Comparison of ENCODE assay signal across 25 cellular contexts in genomic region chr12:105198961-105199360, GRCh38. TPM values are rescaled to one million over a fixed set of nuclear protein-coding genes. Genes with fewer than 3 reads are reported as not detected.
A peak's percentile ranks its signal among the peaks of the same experiment; 100 is the strongest.
DNase-seq lines count a peak whose midpoint lies in the region; ATAC-seq and TF ChIP-seq lines count a peak whose summit lies in the region.
"Had no signal": no experiment of that assay in that cellular context is flagged by ENCODE, and none has a peak within 500 bp of the region (broad histone marks: within the 10 kb centered on the region; RNA-seq: fewer than 3 reads in every experiment).

No MANE protein-coding gene starts in this region.

- no peak overlapping the region for H3K4me3 Mint-ChIP-seq in activated CD4-positive, alpha-beta T cell treated with anti-CD3 and anti-CD28 coated beads, Interleukin-2, amount 10 ng/mL, durations not matched to agents 24 days and 14 days
- H3K4me3 Mint-ChIP-seq in glutamatergic neuron (ENCODE audit: unreplicated experiment) (no peak overlapping the region), endothelial cell (ENCODE audit: unreplicated experiment) (no peak overlapping the region)
- H3K4me3 Mint-ChIP-seq: activated naive CD8-positive, alpha-beta T cell treated with anti-CD3 and anti-CD28 coated beads, Interleukin-2, amount 10 ng/mL, durations not matched to agents 7 days and 5 days; CD8-positive, alpha-beta memory T cell; nephron progenitor cell; stimulated activated naive CD8-positive, alpha-beta T cell treated with anti-CD3 and anti-CD28 coated beads, Interleukin-15, amount 100 ng/mL, for 72 hours; T-helper 2 cell treated with Interferon-gamma antibody and Interleukin-4, amounts not matched to agents 5 μg/mL and 100 μg/mL, for 36 hours had no signal

- no peak overlapping the region for H3K14ac ChIP-seq in neuronal stem cell (ENCODE audit: low read length)

- no peak overlapping the region for H2BK120ac ChIP-seq in neuronal stem cell (ENCODE audit: low read depth, low read length)

- no peak overlapping the region for H3K18ac ChIP-seq in neuronal stem cell (ENCODE audit: low read length)

- peak overlapping the region; percentile 6 for H3K27ac Mint-ChIP-seq in activated CD4-positive, alpha-beta T cell treated with anti-CD3 and anti-CD28 coated beads, Interleukin-2, amount 10 ng/mL, durations not matched to agents 24 days and 14 days
- H3K27ac Mint-ChIP-seq in glutamatergic neuron (ENCODE audit: unreplicated experiment) (peak overlapping the region; percentile 28), endothelial cell (ENCODE audit: unreplicated experiment) (no peak overlapping the region)
- H3K27ac Mint-ChIP-seq: activated naive CD8-positive, alpha-beta T cell treated with anti-CD3 and anti-CD28 coated beads, Interleukin-2, amount 10 ng/mL, durations not matched to agents 7 days and 5 days; nephron progenitor cell; T-helper 2 cell treated with Interferon-gamma antibody and Interleukin-4, amounts not matched to agents 5 μg/mL and 100 μg/mL, for 36 hours had no signal

- H3K4me3 ChIP-seq in smooth muscle cell: no peak overlapping the region
- H3K4me3 ChIP-seq in neuronal stem cell (ENCODE audit: low read length in 2 of 2): no peak overlapping the region
- H3K4me3 ChIP-seq: hepatocyte, tibial artery had no signal

- H2AFZ ChIP-seq in smooth muscle cell (ENCODE audit: low read depth) (no peak overlapping the region), neuronal stem cell (ENCODE audit: low read length) (no peak overlapping the region)
- H2AFZ ChIP-seq: hepatocyte had no signal

- DNase-seq in activated CD4-positive, alpha-beta T cell treated with anti-CD3 and anti-CD28 coated beads, Interleukin-2, amount 10 ng/mL, durations not matched to agents 24 days and 14 days: no peak
- DNase-seq in activated CD4-positive, alpha-beta T cell treated with anti-CD3 and anti-CD28 coated beads, Interleukin-2, amount 50 U/mL, for 4 hours: no peak
- DNase-seq in NCI-H524 (lab: John Stamatoyannopoulos, UW) (peak; percentile 49 to 77), glutamatergic neuron (no peak), smooth muscle cell (lab: John Stamatoyannopoulos, UW; ENCODE audit: unreplicated experiment) (no peak), endothelial cell (ENCODE audit: low spot score) (no peak), neuronal stem cell (ENCODE audit: low spot score) (no peak)
- DNase-seq: activated CD8-positive, alpha-beta memory T cell treated with anti-CD3 and anti-CD28 coated beads, Interleukin-2, amount 50 U/mL, for 48 hours; activated effector memory CD4-positive, alpha-beta T cell treated with Interleukin-2 at 50 U/mL for 16 hours; activated naive CD8-positive, alpha-beta T cell treated with anti-CD3 and anti-CD28 coated beads, Interleukin-2, amount 10 ng/mL, durations not matched to agents 7 days and 5 days; AML-193; CD8-positive, alpha-beta memory T cell; left ventricle myocardium superior; MV-4-11; NCI-H2171 treated with DMSO at 0.1 percent for 48 hours; NCI-H526 treated with DMSO at 0.1 percent for 48 hours; nephron progenitor cell; stimulated activated naive CD8-positive, alpha-beta T cell treated with anti-CD3 and anti-CD28 coated beads, Interleukin-15, amount 100 ng/mL, for 72 hours; tibial artery had no signal

- no peaks in the 10 kb centered on the region for H3K27me3 Mint-ChIP-seq in activated CD4-positive, alpha-beta T cell treated with anti-CD3 and anti-CD28 coated beads, Interleukin-2, amount 10 ng/mL, durations not matched to agents 24 days and 14 days
- peaks cover 6% of the 10 kb centered on the region for H3K27me3 Mint-ChIP-seq in glutamatergic neuron (ENCODE audit: unreplicated experiment)
- peaks cover 18% of the 10 kb centered on the region for H3K27me3 Mint-ChIP-seq in endothelial cell (ENCODE audit: unreplicated experiment)
- H3K27me3 Mint-ChIP-seq: activated naive CD8-positive, alpha-beta T cell treated with anti-CD3 and anti-CD28 coated beads, Interleukin-2, amount 10 ng/mL, durations not matched to agents 7 days and 5 days; CD8-positive, alpha-beta memory T cell; stimulated activated naive CD8-positive, alpha-beta T cell treated with anti-CD3 and anti-CD28 coated beads, Interleukin-15, amount 100 ng/mL, for 72 hours had no signal

- no peak for ATAC-seq in GM19397 (IDR thresholded peaks at IDR 0.05; ENCODE audit: unreplicated experiment)
- ATAC-seq: left ventricle myocardium superior; stimulated activated naive CD8-positive, alpha-beta T cell treated with anti-CD3 and anti-CD28 coated beads, Interleukin-15, amount 100 ng/mL, for 72 hours had no signal

- no peak overlapping the region for H2BK15ac ChIP-seq in neuronal stem cell (ENCODE audit: low read length)

- no peak overlapping the region for H4K91ac ChIP-seq in neuronal stem cell (ENCODE audit: low read depth, low read length, poor library complexity)

- H3K9ac ChIP-seq in smooth muscle cell (ENCODE audit: low read depth) (no peak overlapping the region), neuronal stem cell (ENCODE audit: low read depth, low read length, poor library complexity) (no peak overlapping the region)
- H3K9ac ChIP-seq: KMS-11 had no signal

- WGBS in smooth muscle cell (ENCODE audit: low lambda C conversion rate): 73% methylated on average over 6 of the region's 6 CpGs
- WGBS in neuronal stem cell (ENCODE audit: extremely low coverage in 2 of 2, insufficient read length in 2 of 2, insufficient replicate concordance in 1 of 2), 2 donors: no CpG with 5 or more reads among the region's 6 CpGs

- no peaks in the 10 kb centered on the region for H3K27me3 ChIP-seq in smooth muscle cell (ENCODE audit: low read depth)
- H3K27me3 ChIP-seq in neuronal stem cell (ENCODE audit: control insufficient read depth in 3 of 3, insufficient read depth in 3 of 3, low read depth in 1 of 3, low read length in 3 of 3): no peaks in the 10 kb centered on the region
- H3K27me3 ChIP-seq: hepatocyte, tibial artery had no signal

- H3K4ac ChIP-seq in neuronal stem cell (ENCODE audit: low read length): no peak overlapping the region

- H3K79me1 ChIP-seq in neuronal stem cell (ENCODE audit: low read depth, low read length): no peaks in the 10 kb centered on the region

- H3K36me3 ChIP-seq in smooth muscle cell (ENCODE audit: low read depth): no peaks in the 10 kb centered on the region
- peaks cover 9 to 94% of the 10 kb centered on the region in 2 donors for H3K36me3 ChIP-seq in neuronal stem cell (replicated peaks in 1 of 2; ENCODE audit: control insufficient read depth in 2 of 2, insufficient read depth in 2 of 2, low read length in 2 of 2)

- no peak for TF ChIP-seq CTCF in glutamatergic neuron (IDR thresholded peaks at IDR 0.05; ENCODE audit: partially characterized antibody, unreplicated experiment)
- no peak for TF ChIP-seq CTCF in smooth muscle cell (IDR thresholded peaks at IDR 0.05; ENCODE audit: borderline replicate concordance, insufficient read depth, poor library complexity, severe bottlenecking)
- no peak for TF ChIP-seq CTCF in endothelial cell (IDR thresholded peaks at IDR 0.05; ENCODE audit: unreplicated experiment)

- H3K4me1 ChIP-seq in smooth muscle cell (ENCODE audit: low read depth) (no peaks in the 10 kb centered on the region), neuronal stem cell (ENCODE audit: control insufficient read depth in 2 of 2, insufficient read depth in 1 of 2, low read depth in 1 of 2, low read length in 2 of 2) (peaks cover 0 to 2% of the 10 kb centered on the region in 2 donors)

- H3K4me2 ChIP-seq in smooth muscle cell (no peak overlapping the region), neuronal stem cell (ENCODE audit: insufficient read depth, low read length, poor library complexity, severe bottlenecking) (no peak overlapping the region)
- H3K4me2 ChIP-seq: hepatocyte, KMS-11 had no signal

- no peak overlapping the region for H2AK5ac ChIP-seq in neuronal stem cell (ENCODE audit: low read depth, low read length)

- H3K9me3 ChIP-seq in smooth muscle cell (replicated peaks; ENCODE audit: low read depth) (no peaks in the 10 kb centered on the region), neuronal stem cell (replicated peaks in 1 of 2; ENCODE audit: control insufficient read depth in 2 of 2, insufficient read depth in 1 of 2, low read depth in 1 of 2, low read length in 2 of 2) (no peaks in the 10 kb centered on the region)
- H3K9me3 ChIP-seq: tibial artery had no signal

- H3K23ac ChIP-seq in neuronal stem cell (ENCODE audit: low read depth, low read length, poor library complexity): no peak overlapping the region

- H4K8ac ChIP-seq in neuronal stem cell (ENCODE audit: low read depth, low read length): no peak overlapping the region

- no peaks in the 10 kb centered on the region for H3K9me3 Mint-ChIP-seq in activated CD4-positive, alpha-beta T cell treated with anti-CD3 and anti-CD28 coated beads, Interleukin-2, amount 10 ng/mL, durations not matched to agents 24 days and 14 days
- H3K9me3 Mint-ChIP-seq in glutamatergic neuron (ENCODE audit: unreplicated experiment) (peaks cover 5% of the 10 kb centered on the region), endothelial cell (ENCODE audit: unreplicated experiment) (no peaks in the 10 kb centered on the region)
- H3K9me3 Mint-ChIP-seq: activated naive CD8-positive, alpha-beta T cell treated with anti-CD3 and anti-CD28 coated beads, Interleukin-2, amount 10 ng/mL, durations not matched to agents 7 days and 5 days; CD8-positive, alpha-beta memory T cell; nephron progenitor cell; stimulated activated naive CD8-positive, alpha-beta T cell treated with anti-CD3 and anti-CD28 coated beads, Interleukin-15, amount 100 ng/mL, for 72 hours; T-helper 2 cell treated with Interferon-gamma antibody and Interleukin-4, amounts not matched to agents 5 μg/mL and 100 μg/mL, for 36 hours had no signal

- H2BK12ac ChIP-seq in neuronal stem cell (ENCODE audit: low read length): no peak overlapping the region

- peaks cover 30% of the 10 kb centered on the region for H3K36me3 Mint-ChIP-seq in activated CD4-positive, alpha-beta T cell treated with anti-CD3 and anti-CD28 coated beads, Interleukin-2, amount 10 ng/mL, durations not matched to agents 24 days and 14 days (ENCODE audit: low read depth)
- H3K36me3 Mint-ChIP-seq in glutamatergic neuron (ENCODE audit: unreplicated experiment) (peaks cover 5% of the 10 kb centered on the region), endothelial cell (ENCODE audit: low read depth, unreplicated experiment) (peaks cover 24% of the 10 kb centered on the region)

- no peaks in the 10 kb centered on the region for H3F3A ChIP-seq in smooth muscle cell (ENCODE audit: low read depth)

- peaks cover 5% of the 10 kb centered on the region for H3K4me1 Mint-ChIP-seq in activated CD4-positive, alpha-beta T cell treated with anti-CD3 and anti-CD28 coated beads, Interleukin-2, amount 10 ng/mL, durations not matched to agents 24 days and 14 days
- H3K4me1 Mint-ChIP-seq in glutamatergic neuron (ENCODE audit: low read depth, unreplicated experiment) (peaks cover 23% of the 10 kb centered on the region), endothelial cell (ENCODE audit: unreplicated experiment) (peaks cover 25% of the 10 kb centered on the region)
- H3K4me1 Mint-ChIP-seq: activated naive CD8-positive, alpha-beta T cell treated with anti-CD3 and anti-CD28 coated beads, Interleukin-2, amount 10 ng/mL, durations not matched to agents 7 days and 5 days; CD8-positive, alpha-beta memory T cell had no signal

- H4K20me1 ChIP-seq in smooth muscle cell (ENCODE audit: low read depth): no peaks in the 10 kb centered on the region

- no peak overlapping the region for H2BK5ac ChIP-seq in neuronal stem cell (ENCODE audit: low read length)

- intact Hi-C loops in activated CD4-positive, alpha-beta T cell treated with anti-CD3 and anti-CD28 coated beads, Interleukin-2, amount 10 ng/mL, durations not matched to agents 24 days and 14 days (cut with micrococcal nuclease): no loop called here

- no peaks in the 10 kb centered on the region for H3K79me2 ChIP-seq in smooth muscle cell (ENCODE audit: low read depth)
- H3K79me2 ChIP-seq: hepatocyte had no signal

- H3K27ac ChIP-seq in smooth muscle cell (ENCODE audit: low read depth) (peak overlapping the region; percentile 46), neuronal stem cell (replicated peaks; ENCODE audit: low read length) (no peak overlapping the region)
- H3K27ac ChIP-seq: epithelial cell of prostate, hepatocyte, KMS-11, tibial artery, VCaP had no signal

RNA-seq across cellular contexts. Expression of gene APPL2, which starts 37.0 kb away (rescaled TPM):
- 18.2 and 20.5 TPM in 2 replicates for total RNA-seq in activated CD4-positive, alpha-beta T cell treated with anti-CD3 and anti-CD28 coated beads, Interleukin-2, amount 10 ng/mL, durations not matched to agents 24 days and 14 days
- total RNA-seq in glutamatergic neuron (ENCODE audit: unreplicated experiment): 35.6 TPM
- 19.8 and 32.8 TPM in 2 replicates for total RNA-seq in smooth muscle cell
- 17.7 and 22.4 TPM in 2 replicates for polyA plus RNA-seq in smooth muscle cell
- 44.7 TPM for total RNA-seq in endothelial cell (ENCODE audit: unreplicated experiment)
- polyA plus RNA-seq in neuronal stem cell (2013, experiment 1 of 2): 30.1 TPM
- 30.2 TPM for polyA plus RNA-seq in neuronal stem cell (2013, experiment 2 of 2)

Comparison
In these comparisons a context has a peak if more than half of its experiments do, and no peak if none do; other contexts are left out.
1. DNase-seq: peak in NCI-H524 (2 of 2); none in activated CD4-positive, alpha-beta T cell treated with anti-CD3 and anti-CD28 coated beads, Interleukin-2, amount 10 ng/mL, durations not matched to agents 24 days and 14 days (single experiment), activated CD4-positive, alpha-beta T cell treated with anti-CD3 and anti-CD28 coated beads, Interleukin-2, amount 50 U/mL, for 4 hours (0 of 2), glutamatergic neuron (single experiment), smooth muscle cell (single experiment), endothelial cell (single experiment) and neuronal stem cell (single experiment).